Comparison of ENCODE assay signal across 5 cellular contexts in the genomic region with DNA sequence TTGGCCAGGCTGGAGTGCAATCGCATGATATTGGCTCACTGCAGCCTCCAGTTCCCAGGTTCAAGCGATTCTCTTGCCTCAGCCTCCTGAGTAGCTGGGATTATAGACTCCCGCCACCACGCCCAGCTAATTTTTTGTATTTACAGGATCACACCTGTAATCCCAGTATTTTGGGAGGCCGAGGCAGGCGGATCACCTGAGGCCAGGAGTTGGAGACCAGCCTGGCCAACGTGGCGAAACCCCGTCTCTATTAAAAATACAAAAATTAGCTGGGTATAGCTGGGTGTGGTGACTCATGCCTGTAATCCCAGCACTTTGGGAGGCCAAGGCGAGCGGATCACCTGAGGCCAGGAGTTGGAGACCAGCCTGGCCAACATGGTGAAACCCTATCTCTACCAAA. TPM values are rescaled to one million over a fixed set of nuclear protein-coding genes. Genes with fewer than 3 reads are reported as not detected.
"Had no signal": no experiment of that assay in that cellular context is flagged by ENCODE, and none has a peak within 500 bp of the region (broad histone marks: within the 10 kb centered on the region; RNA-seq: fewer than 3 reads in every experiment).

No MANE protein-coding gene starts in this region.

RNA-seq across cellular contexts. Expression of a gene that starts 20.3 kb away (rescaled TPM):
- total RNA-seq: IMR-90, NCI-H460, PC-9, RPMI7951 had no signal
- polyA plus RNA-seq: HepG2 had no signal
